In the genomic region with DNA sequence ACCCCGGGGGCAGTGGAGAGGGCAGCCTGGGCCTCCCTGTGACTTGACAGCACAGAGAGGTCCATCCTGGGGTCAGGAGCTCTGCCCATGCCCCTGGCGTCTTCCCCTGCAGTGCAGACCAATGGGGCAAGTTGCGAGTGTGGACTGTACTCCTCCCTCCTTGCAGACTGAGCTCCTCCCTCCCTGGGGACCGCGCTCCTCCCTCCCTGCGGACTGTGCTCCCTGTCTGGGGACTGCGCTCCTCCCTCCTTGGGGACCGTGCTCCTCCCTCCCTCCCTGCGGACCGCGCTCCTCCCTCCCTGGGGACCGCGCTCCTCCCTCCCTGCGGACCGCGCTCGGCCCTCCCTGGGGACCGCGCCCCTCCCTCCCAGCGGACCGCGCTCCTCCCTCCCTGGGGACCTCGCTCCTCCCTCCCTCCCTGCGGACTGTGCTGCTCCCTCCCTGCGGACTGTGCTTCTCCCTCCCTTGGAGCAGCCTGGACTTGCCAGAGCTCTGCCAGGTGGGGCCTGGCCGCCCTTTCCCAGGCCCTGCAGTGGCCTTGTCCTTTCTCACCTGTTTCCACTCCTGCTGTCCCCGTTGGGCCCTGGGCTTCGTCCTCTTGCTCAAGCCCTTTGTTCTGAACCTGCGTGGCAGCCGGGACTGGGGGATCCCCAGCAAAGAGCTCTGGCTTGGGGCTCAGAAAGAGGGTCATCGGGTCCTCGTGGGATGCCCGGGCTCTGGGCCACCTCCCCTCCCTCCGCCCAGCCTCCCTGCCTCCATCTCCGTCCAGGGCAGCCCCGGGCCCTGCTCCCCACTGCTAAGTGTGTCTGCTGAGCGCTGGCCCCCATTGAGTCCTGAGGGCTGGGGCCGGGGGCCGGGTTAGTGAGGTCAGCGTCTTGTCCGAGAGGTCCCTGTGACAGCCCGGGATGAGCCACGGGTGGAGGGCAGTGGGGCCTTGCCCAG, we compare ENCODE assay signal across 1 cellular context.
TF ChIP-seq lines count a peak whose summit lies in the region.

No MANE protein-coding gene starts in this region.

TF ChIP-seq in HEK293, 187 proteins besides CTCF, POLR2A, EP300 and RAD21 (continued from another document):
- TF ChIP-seq, protein P1, sequence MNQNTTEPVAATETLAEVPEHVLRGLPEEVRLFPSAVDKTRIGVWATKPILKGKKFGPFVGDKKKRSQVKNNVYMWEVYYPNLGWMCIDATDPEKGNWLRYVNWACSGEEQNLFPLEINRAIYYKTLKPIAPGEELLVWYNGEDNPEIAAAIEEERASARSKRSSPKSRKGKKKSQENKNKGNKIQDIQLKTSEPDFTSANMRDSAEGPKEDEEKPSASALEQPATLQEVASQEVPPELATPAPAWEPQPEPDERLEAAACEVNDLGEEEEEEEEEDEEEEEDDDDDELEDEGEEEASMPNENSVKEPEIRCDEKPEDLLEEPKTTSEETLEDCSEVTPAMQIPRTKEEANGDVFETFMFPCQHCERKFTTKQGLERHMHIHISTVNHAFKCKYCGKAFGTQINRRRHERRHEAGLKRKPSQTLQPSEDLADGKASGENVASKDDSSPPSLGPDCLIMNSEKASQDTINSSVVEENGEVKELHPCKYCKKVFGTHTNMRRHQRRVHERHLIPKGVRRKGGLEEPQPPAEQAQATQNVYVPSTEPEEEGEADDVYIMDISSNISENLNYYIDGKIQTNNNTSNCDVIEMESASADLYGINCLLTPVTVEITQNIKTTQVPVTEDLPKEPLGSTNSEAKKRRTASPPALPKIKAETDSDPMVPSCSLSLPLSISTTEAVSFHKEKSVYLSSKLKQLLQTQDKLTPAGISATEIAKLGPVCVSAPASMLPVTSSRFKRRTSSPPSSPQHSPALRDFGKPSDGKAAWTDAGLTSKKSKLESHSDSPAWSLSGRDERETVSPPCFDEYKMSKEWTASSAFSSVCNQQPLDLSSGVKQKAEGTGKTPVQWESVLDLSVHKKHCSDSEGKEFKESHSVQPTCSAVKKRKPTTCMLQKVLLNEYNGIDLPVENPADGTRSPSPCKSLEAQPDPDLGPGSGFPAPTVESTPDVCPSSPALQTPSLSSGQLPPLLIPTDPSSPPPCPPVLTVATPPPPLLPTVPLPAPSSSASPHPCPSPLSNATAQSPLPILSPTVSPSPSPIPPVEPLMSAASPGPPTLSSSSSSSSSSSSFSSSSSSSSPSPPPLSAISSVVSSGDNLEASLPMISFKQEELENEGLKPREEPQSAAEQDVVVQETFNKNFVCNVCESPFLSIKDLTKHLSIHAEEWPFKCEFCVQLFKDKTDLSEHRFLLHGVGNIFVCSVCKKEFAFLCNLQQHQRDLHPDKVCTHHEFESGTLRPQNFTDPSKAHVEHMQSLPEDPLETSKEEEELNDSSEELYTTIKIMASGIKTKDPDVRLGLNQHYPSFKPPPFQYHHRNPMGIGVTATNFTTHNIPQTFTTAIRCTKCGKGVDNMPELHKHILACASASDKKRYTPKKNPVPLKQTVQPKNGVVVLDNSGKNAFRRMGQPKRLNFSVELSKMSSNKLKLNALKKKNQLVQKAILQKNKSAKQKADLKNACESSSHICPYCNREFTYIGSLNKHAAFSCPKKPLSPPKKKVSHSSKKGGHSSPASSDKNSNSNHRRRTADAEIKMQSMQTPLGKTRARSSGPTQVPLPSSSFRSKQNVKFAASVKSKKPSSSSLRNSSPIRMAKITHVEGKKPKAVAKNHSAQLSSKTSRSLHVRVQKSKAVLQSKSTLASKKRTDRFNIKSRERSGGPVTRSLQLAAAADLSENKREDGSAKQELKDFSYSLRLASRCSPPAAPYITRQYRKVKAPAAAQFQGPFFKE (tag by site-specific recombination; IDR thresholded peaks at IDR 0.05; ENCODE audit: borderline replicate concordance) = no peak
- TF ChIP-seq, protein P2, sequence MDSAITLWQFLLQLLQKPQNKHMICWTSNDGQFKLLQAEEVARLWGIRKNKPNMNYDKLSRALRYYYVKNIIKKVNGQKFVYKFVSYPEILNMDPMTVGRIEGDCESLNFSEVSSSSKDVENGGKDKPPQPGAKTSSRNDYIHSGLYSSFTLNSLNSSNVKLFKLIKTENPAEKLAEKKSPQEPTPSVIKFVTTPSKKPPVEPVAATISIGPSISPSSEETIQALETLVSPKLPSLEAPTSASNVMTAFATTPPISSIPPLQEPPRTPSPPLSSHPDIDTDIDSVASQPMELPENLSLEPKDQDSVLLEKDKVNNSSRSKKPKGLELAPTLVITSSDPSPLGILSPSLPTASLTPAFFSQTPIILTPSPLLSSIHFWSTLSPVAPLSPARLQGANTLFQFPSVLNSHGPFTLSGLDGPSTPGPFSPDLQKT (IDR thresholded peaks at IDR 0.05; ENCODE audit: borderline replicate concordance, low read depth, low read length) = no peak
- TF ChIP-seq GLIS2 (tag by site-specific recombination; IDR thresholded peaks at IDR 0.05) = no peak
- no peak for TF ChIP-seq ZNF544 (tag by site-specific recombination; IDR thresholded peaks at IDR 0.05)
- no peak for TF ChIP-seq PRDM1 (tag by site-specific recombination; IDR thresholded peaks at IDR 0.05)
- no peak for TF ChIP-seq ZNF510 (tag by site-specific recombination; IDR thresholded peaks at IDR 0.05; ENCODE audit: insufficient replicate concordance)
- no peak for TF ChIP-seq MZF1 (tag by site-specific recombination; IDR thresholded peaks at IDR 0.05; ENCODE audit: borderline replicate concordance)
- no peak for TF ChIP-seq ZNF138 (tag by site-specific recombination; IDR thresholded peaks at IDR 0.05; ENCODE audit: borderline replicate concordance)
- TF ChIP-seq ZNF292 (tag by site-specific recombination; IDR thresholded peaks at IDR 0.05; ENCODE audit: borderline replicate concordance, low read depth) = no peak
- peak; percentile 59 for TF ChIP-seq ZNF341 (tag by site-specific recombination; IDR thresholded peaks at IDR 0.05; ENCODE audit: low read depth)
- TF ChIP-seq, protein P3, sequence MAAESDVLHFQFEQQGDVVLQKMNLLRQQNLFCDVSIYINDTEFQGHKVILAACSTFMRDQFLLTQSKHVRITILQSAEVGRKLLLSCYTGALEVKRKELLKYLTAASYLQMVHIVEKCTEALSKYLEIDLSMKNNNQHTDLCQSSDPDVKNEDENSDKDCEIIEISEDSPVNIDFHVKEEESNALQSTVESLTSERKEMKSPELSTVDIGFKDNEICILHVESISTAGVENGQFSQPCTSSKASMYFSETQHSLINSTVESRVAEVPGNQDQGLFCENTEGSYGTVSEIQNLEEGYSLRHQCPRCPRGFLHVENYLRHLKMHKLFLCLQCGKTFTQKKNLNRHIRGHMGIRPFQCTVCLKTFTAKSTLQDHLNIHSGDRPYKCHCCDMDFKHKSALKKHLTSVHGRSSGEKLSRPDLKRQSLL (tag by site-specific recombination; IDR thresholded peaks at IDR 0.05) = no peak
- no peak for TF ChIP-seq ZNF776 (tag by site-specific recombination; IDR thresholded peaks at IDR 0.05; ENCODE audit: borderline replicate concordance)
- peak; percentile 63; the same call in 1 of the 2 replicates for TF ChIP-seq GLIS1 (tag by site-specific recombination; IDR thresholded peaks at IDR 0.05)
